Comparison of ENCODE assay signal across 15 cellular contexts in the genomic region with DNA sequence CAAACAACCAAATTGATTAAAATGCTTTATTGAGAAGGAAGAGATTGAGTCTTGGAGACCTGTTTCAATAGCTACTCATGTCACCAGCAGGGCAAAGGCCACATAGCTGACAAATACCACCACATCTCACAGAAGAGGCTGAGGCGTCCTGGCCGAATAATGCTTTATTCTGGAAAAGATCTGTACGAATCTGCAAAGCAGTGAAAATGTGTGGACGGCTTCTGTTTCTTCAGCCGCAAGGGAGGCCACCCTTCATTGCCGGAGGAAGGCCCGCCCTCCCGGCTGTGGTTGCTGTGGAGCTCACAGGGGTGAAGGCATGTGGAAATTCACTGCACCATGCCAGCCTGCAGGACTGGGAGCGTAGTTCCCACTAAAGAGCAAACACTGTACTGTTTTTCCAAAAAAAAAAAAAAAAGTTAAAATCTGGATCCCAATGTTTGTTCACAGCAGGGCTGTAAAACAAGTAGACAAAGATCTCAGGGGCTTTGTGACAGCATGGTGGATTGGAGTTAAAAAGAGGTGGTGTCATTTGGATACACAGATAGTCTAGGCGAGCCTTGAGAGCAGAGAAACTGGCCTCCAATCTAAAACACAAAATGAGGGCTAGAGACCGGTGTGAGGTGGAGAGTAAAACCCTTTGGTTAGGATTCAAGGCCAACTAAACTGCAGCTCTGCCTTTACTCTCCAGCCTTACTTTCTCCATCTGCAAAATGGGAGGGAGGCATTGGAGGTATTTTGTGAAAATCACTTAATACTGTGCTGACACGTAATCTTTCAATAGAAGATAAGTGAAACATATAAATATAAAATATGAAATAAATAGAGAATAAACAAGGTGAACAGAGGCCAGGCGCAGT.
DNase-seq lines count a peak whose midpoint lies in the region; ATAC-seq and TF ChIP-seq lines count a peak whose summit lies in the region.
"Had no signal": no experiment of that assay in that cellular context is flagged by ENCODE, and none has a peak within 500 bp of the region (broad histone marks: within the 10 kb centered on the region; RNA-seq: fewer than 3 reads in every experiment).

No MANE protein-coding gene starts in this region.

- H3K4me1 Mint-ChIP-seq in Caco-2 (ENCODE audit: low read depth, unreplicated experiment) = peaks cover 13% of the 10 kb centered on the region
- H3K4me1 Mint-ChIP-seq in T-cell = no peaks in the 10 kb centered on the region
- no peaks in the 10 kb centered on the region for H3K4me1 Mint-ChIP-seq in activated T-cell treated with anti-CD3 and anti-CD28 coated beads, Interleukin-2, amount 50 U/mL, for 72 hours (ENCODE audit: low read depth)
- no peaks in the 10 kb centered on the region for H3K4me1 Mint-ChIP-seq in activated naive CD8-positive, alpha-beta T cell treated with anti-CD3 and anti-CD28 coated beads for 36 hours
- H3K4me1 Mint-ChIP-seq: stimulated activated naive CD8-positive, alpha-beta T cell treated with anti-CD3 and anti-CD28 coated beads, Interleukin-15, amount 100 ng/mL, for 72 hours had no signal

- H3K27me3 Mint-ChIP-seq in Caco-2 (ENCODE audit: insufficient read depth, unreplicated experiment) (no peaks in the 10 kb centered on the region), T-cell (peaks cover 16 to 23% of the 10 kb centered on the region in 2 donors)
- peaks cover 16% of the 10 kb centered on the region for H3K27me3 Mint-ChIP-seq in activated T-cell treated with anti-CD3 and anti-CD28 coated beads, Interleukin-2, amount 50 U/mL, for 72 hours (ENCODE audit: low read depth)
- peaks cover 22% of the 10 kb centered on the region for H3K27me3 Mint-ChIP-seq in activated naive CD8-positive, alpha-beta T cell treated with anti-CD3 and anti-CD28 coated beads for 36 hours

- intact Hi-C loops in Caco-2 (cut with micrococcal nuclease; ENCODE audit: unreplicated experiment) = loop anchor here (1.0 kb wide), 2 partner anchors 86 to 91 kb away; no protein-coding TSS in a partner anchor
- intact Hi-C loops in left ventricle myocardium superior (cut with micrococcal nuclease) = no loop called here
- intact Hi-C loops in posterior vena cava (cut with DNase I) = no loop called here

- CTCF ChIA-PET in Caco-2 (lab: Charles Lee) = no interaction called here
- CTCF ChIA-PET in T-cell (lab: Charles Lee) = no interaction called here

- POLR2A ChIA-PET in Caco-2 (lab: Charles Lee) (interaction anchor here (0.9 kb wide), 1 partner anchor 86 kb away, joined by 6 read pairs; no protein-coding TSS in a partner anchor), T-cell (lab: Charles Lee) (no interaction called here)

- TF ChIP-seq CTCF in Caco-2 (IDR thresholded peaks at IDR 0.05; ENCODE audit: insufficient read depth in 1 of 2, low read depth in 1 of 2, low read length in 1 of 2, severe bottlenecking in 1 of 2, unreplicated experiment in 1 of 2) = no peak

- H3K9me3 Mint-ChIP-seq in Caco-2 (ENCODE audit: unreplicated experiment) (no peaks in the 10 kb centered on the region), T-cell (no peaks in the 10 kb centered on the region)
- H3K9me3 Mint-ChIP-seq in activated T-cell treated with anti-CD3 and anti-CD28 coated beads, Interleukin-2, amount 50 U/mL, for 72 hours = no peaks in the 10 kb centered on the region
- peaks cover 3% of the 10 kb centered on the region for H3K9me3 Mint-ChIP-seq in activated naive CD8-positive, alpha-beta T cell treated with anti-CD3 and anti-CD28 coated beads for 36 hours
- H3K9me3 Mint-ChIP-seq: immature natural killer cell had no signal

- ATAC-seq in left ventricle myocardium superior (peak; percentile 77), T-cell (replicated peaks in 1 of 4) (no peak), HG02642 (IDR thresholded peaks at IDR 0.05; ENCODE audit: poor library complexity, unreplicated experiment) (no peak)
- no peak for ATAC-seq in activated T-cell treated with anti-CD3 and anti-CD28 coated beads, Interleukin-2, amount 50 U/mL, for 72 hours (replicated peaks in 1 of 2)
- ATAC-seq: GM12878; stimulated activated naive CD8-positive, alpha-beta T cell treated with anti-CD3 and anti-CD28 coated beads, Interleukin-15, amount 100 ng/mL, for 72 hours had no signal

- H3K4me3 ChIP-seq in Caco-2 (ENCODE audit: low read depth, low read length) = no peak overlapping the region
- H3K4me3 ChIP-seq: GM12878, spleen had no signal

- H3K36me3 Mint-ChIP-seq in Caco-2 (ENCODE audit: insufficient read depth, unreplicated experiment) (no peaks in the 10 kb centered on the region), T-cell (no peaks in the 10 kb centered on the region)
- H3K36me3 Mint-ChIP-seq in activated T-cell treated with anti-CD3 and anti-CD28 coated beads, Interleukin-2, amount 50 U/mL, for 72 hours (ENCODE audit: insufficient read depth in 2 of 2) = no peaks in the 10 kb centered on the region
- no peaks in the 10 kb centered on the region for H3K36me3 Mint-ChIP-seq in activated naive CD8-positive, alpha-beta T cell treated with anti-CD3 and anti-CD28 coated beads for 36 hours
- H3K36me3 Mint-ChIP-seq: immature natural killer cell had no signal

- H3K27ac Mint-ChIP-seq in Caco-2 (ENCODE audit: unreplicated experiment) (peak overlapping the region; percentile 87), T-cell (no peak overlapping the region)
- no peak overlapping the region for H3K27ac Mint-ChIP-seq in activated T-cell treated with anti-CD3 and anti-CD28 coated beads, Interleukin-2, amount 50 U/mL, for 72 hours
- no peak overlapping the region for H3K27ac Mint-ChIP-seq in activated naive CD8-positive, alpha-beta T cell treated with anti-CD3 and anti-CD28 coated beads for 36 hours
- H3K27ac Mint-ChIP-seq: dendritic cell treated with granulocyte-macrophage colony-stimulating factor and Interleukin-4, amounts not matched to agents 40 ng/mL and 50 ng/mL, for 4 days; immature natural killer cell had no signal

- BruUV-seq in Caco-2 (replicated peaks; lab: Mats Ljungman, UMichigan) = no TSS peak

- peaks cover 17% of the 10 kb centered on the region; the same call in 1 of the 2 replicates for H3K4me1 ChIP-seq in Caco-2

- no peaks in the 10 kb centered on the region for H3K9me3 ChIP-seq in Caco-2

- DNase-seq in Caco-2 (peak; percentile 47 to 50), UCSD-AML1 (lab: John Stamatoyannopoulos, UW; ENCODE audit: unreplicated experiment) (peak; percentile 55), left ventricle myocardium superior (peak; percentile 73), posterior vena cava (ENCODE audit: low spot score) (peak; percentile 91), T-cell (no peak)
- DNase-seq in activated T-cell treated with anti-CD3 and anti-CD28 coated beads, Interleukin-2, amount 50 U/mL, for 72 hours = no peak
- DNase-seq in activated naive CD8-positive, alpha-beta T cell treated with anti-CD3 and anti-CD28 coated beads for 36 hours = no peak
- DNase-seq: immature natural killer cell; NCI-H1930; SIG-M5; spleen; stimulated activated naive CD8-positive, alpha-beta T cell treated with anti-CD3 and anti-CD28 coated beads, Interleukin-15, amount 100 ng/mL, for 72 hours had no signal

- no peaks in the 10 kb centered on the region for H3K36me3 ChIP-seq in Caco-2 (ENCODE audit: control insufficient read depth, insufficient read depth, low read length)
- H3K36me3 ChIP-seq: spleen had no signal

- H3K27me3 ChIP-seq in Caco-2 (replicated peaks; ENCODE audit: control insufficient read depth, insufficient read depth, low read length) = no peaks in the 10 kb centered on the region
- H3K27me3 ChIP-seq: spleen had no signal

- H3K4me3 Mint-ChIP-seq in Caco-2 (ENCODE audit: unreplicated experiment) (peak overlapping the region; percentile 61), T-cell (no peak overlapping the region)
- no peak overlapping the region for H3K4me3 Mint-ChIP-seq in activated T-cell treated with anti-CD3 and anti-CD28 coated beads, Interleukin-2, amount 50 U/mL, for 72 hours
- no peak overlapping the region for H3K4me3 Mint-ChIP-seq in activated naive CD8-positive, alpha-beta T cell treated with anti-CD3 and anti-CD28 coated beads for 36 hours
- H3K4me3 Mint-ChIP-seq: dendritic cell treated with granulocyte-macrophage colony-stimulating factor and Interleukin-4, amounts not matched to agents 40 ng/mL and 50 ng/mL, for 4 days; immature natural killer cell; stimulated activated naive CD8-positive, alpha-beta T cell treated with anti-CD3 and anti-CD28 coated beads, Interleukin-15, amount 100 ng/mL, for 72 hours had no signal

Comparison
In these comparisons a context has a peak if more than half of its experiments do, and no peak if none do; other contexts are left out.
1. DNase-seq: peak in Caco-2 (2 of 2), UCSD-AML1 (single experiment), left ventricle myocardium superior (single experiment) and posterior vena cava (single experiment); none in T-cell (0 of 34), activated T-cell treated with anti-CD3 and anti-CD28 coated beads, Interleukin-2, amount 50 U/mL, for 72 hours (0 of 2) and activated naive CD8-positive, alpha-beta T cell treated with anti-CD3 and anti-CD28 coated beads for 36 hours (single experiment).